In genomic region chr3:120567370-120568197, GRCh38 we compare ENCODE assay signal across 8 cellular contexts. TPM values are rescaled to one million over a fixed set of nuclear protein-coding genes. Genes with fewer than 3 reads are reported as not detected.
DNase-seq lines count a peak whose midpoint lies in the region; ATAC-seq and TF ChIP-seq lines count a peak whose summit lies in the region.

No MANE protein-coding gene starts in this region.

- CTCF ChIA-PET in WTC11 (lab: Charles Lee) = interaction anchor here (0.6 to 3.7 kb wide), 29 partner anchors 9 to 665 kb away, joined by 3 to 50 read pairs (median 5); partner anchors contain the start of genes GTF2E1, NDUFB4, RABL3 and STXBP5L

- 37 to 40% methylated on average over 8 of the region's 8 CpGs for WGBS in heart right ventricle, 2 donors

- POLR2A ChIA-PET in WTC11 (lab: Charles Lee) = interaction anchor here (0.6 to 1.2 kb wide), 3 partner anchors 28 to 1632 kb away, joined by 3 to 4 read pairs (median 3); partner anchors contain the start of gene NDUFB4

- ATAC-seq in GM18868 (IDR thresholded peaks at IDR 0.05; ENCODE audit: unreplicated experiment) = peak; percentile 72
- ATAC-seq in WTC11 = peak; percentile 85
- ATAC-seq in heart right ventricle = peak; percentile 53 to 87 (median 82)
- ATAC-seq in sciatic nerve = peak; percentile 87

- H3K36me3 ChIP-seq in heart right ventricle = no peaks in the 10 kb centered on the region

- peaks cover 21% of the 10 kb centered on the region for H3K9me3 Mint-ChIP-seq in WTC11

- peaks cover 3% of the 10 kb centered on the region; the same call in 1 of the 2 replicates for H3K27me3 Mint-ChIP-seq in WTC11 (ENCODE audit: low read depth)

- TF ChIP-seq CTCF in AG09319 (IDR thresholded peaks at IDR 0.05; ENCODE audit: low read depth, low read length) (peak; percentile 52), WTC11 (IDR thresholded peaks at IDR 0.05) (no peak), heart right ventricle (IDR thresholded peaks at IDR 0.05) (peak in 7 of 9 donors; percentile 10 to 61 (median 46))

- H3K4me1 ChIP-seq in heart right ventricle = peaks cover 0 to 23% (median 0%) of the 10 kb centered on the region in 9 donors

- H3K4me3 Mint-ChIP-seq in WTC11 = peak overlapping the region; percentile 47

- peaks cover 11% of the 10 kb centered on the region for H3K36me3 Mint-ChIP-seq in WTC11

- H3K27ac Mint-ChIP-seq in WTC11 = peak overlapping the region; percentile 92

- no peaks in the 10 kb centered on the region for H3K9me3 ChIP-seq in heart right ventricle

- peak overlapping the region in 7 of 10 donors; percentile 12 to 61 (median 52) for H3K27ac ChIP-seq in heart right ventricle

- intact Hi-C loops in heart right ventricle (cut with DNase I) (loop anchor here in 2 of 10 donors (2.0 to 5.0 kb wide), 2 partner anchors 175 to 227 kb away; partner anchors contain the start of genes GTF2E1 (in 1 of the 2) and RABL3 (in 1 of the 2)), sciatic nerve (cut with DNase I) (no loop called here)

- H3K27me3 ChIP-seq in heart right ventricle = no peaks in the 10 kb centered on the region

- H3K4me3 ChIP-seq in heart right ventricle = peak overlapping the region in 7 of 10 donors; percentile 10 to 39 (median 25)

- no peak for DNase-seq in AG09319 (ENCODE audit: extremely low read depth, low read depth)
- peak; percentile 60 for DNase-seq in NCI-H146 (lab: John Stamatoyannopoulos, UW)
- peak; percentile 24 for DNase-seq in WTC11 (ENCODE audit: low spot score)
- no peak for DNase-seq in heart right ventricle
- DNase-seq in sciatic nerve (ENCODE audit: low spot score) = no peak
- no peak for DNase-seq in activated CD8-positive, alpha-beta memory T cell treated with anti-CD3 and anti-CD28 coated beads, Interleukin-2, amount 50 U/mL, for 48 hours
- DNase-seq in mesenteric fat pad (ENCODE audit: low spot score) = no peak

- peaks cover 40% of the 10 kb centered on the region for H3K4me1 Mint-ChIP-seq in WTC11

TF ChIP-seq in WTC11, 78 proteins besides CTCF, POLR2A, EP300 and RAD21:
- no peak for TF ChIP-seq ZNF121 (CRISPR knock-in tag; IDR thresholded peaks at IDR 0.05)
- TF ChIP-seq PREB (CRISPR knock-in tag; IDR thresholded peaks at IDR 0.05; ENCODE audit: borderline replicate concordance) = no peak
- no peak for TF ChIP-seq ATF2 (CRISPR knock-in tag; IDR thresholded peaks at IDR 0.05; ENCODE audit: borderline replicate concordance, low read depth)
- TF ChIP-seq TEAD1 (CRISPR knock-in tag; IDR thresholded peaks at IDR 0.05) = no peak
- TF ChIP-seq SP1 (CRISPR knock-in tag; conservative IDR thresholded peaks at IDR 0.05) = no peak
- TF ChIP-seq NFYB (CRISPR knock-in tag; conservative IDR thresholded peaks at IDR 0.05; ENCODE audit: low read depth) = no peak
- TF ChIP-seq ATF1 (CRISPR knock-in tag; IDR thresholded peaks at IDR 0.05) = no peak
- TF ChIP-seq ESRRA (CRISPR knock-in tag; IDR thresholded peaks at IDR 0.05; ENCODE audit: borderline replicate concordance) = no peak
- TF ChIP-seq SOX15 (CRISPR knock-in tag; IDR thresholded peaks at IDR 0.05) = no peak
- TF ChIP-seq FOXK1 (CRISPR knock-in tag; IDR thresholded peaks at IDR 0.05) = no peak
- no peak for TF ChIP-seq CDX4 (CRISPR knock-in tag; IDR thresholded peaks at IDR 0.05; ENCODE audit: borderline replicate concordance)
- no peak for TF ChIP-seq NFATC4 (CRISPR knock-in tag; IDR thresholded peaks at IDR 0.05)
- no peak for TF ChIP-seq CREB1 (CRISPR knock-in tag; IDR thresholded peaks at IDR 0.05)
- TF ChIP-seq ZNF219 (CRISPR knock-in tag; IDR thresholded peaks at IDR 0.05; ENCODE audit: borderline replicate concordance) = no peak
- TF ChIP-seq NR3C1 (CRISPR knock-in tag; conservative IDR thresholded peaks at IDR 0.05; ENCODE audit: low read depth) = no peak
- no peak for TF ChIP-seq ZNF671 (CRISPR knock-in tag; IDR thresholded peaks at IDR 0.05)
- no peak for TF ChIP-seq AR (CRISPR knock-in tag; IDR thresholded peaks at IDR 0.05)
- no peak for TF ChIP-seq SMAD4 (CRISPR knock-in tag; IDR thresholded peaks at IDR 0.05)
- no peak for TF ChIP-seq FOXJ3 (CRISPR knock-in tag; IDR thresholded peaks at IDR 0.05; ENCODE audit: borderline replicate concordance)
- no peak for TF ChIP-seq NR2C2 (CRISPR knock-in tag; IDR thresholded peaks at IDR 0.05)

RNA-seq across cellular contexts. Expression of gene NDUFB4, which starts 28.6 kb away (rescaled TPM):
- total RNA-seq in WTC11 (2021) (174 to 237 TPM (median 223 TPM) in 3 replicates), heart right ventricle (100 to 1,000 TPM; 347 to 581 (median 535) TPM), sciatic nerve (84.7 TPM), mesenteric fat pad (122 TPM)
- polyA plus RNA-seq in heart right ventricle = 100 to 1,000 TPM; 527 to 567 TPM

Comparison
In these comparisons a context has a peak if more than half of its experiments do, and no peak if none do; other contexts are left out.
1. DNase-seq: peak in NCI-H146 (single experiment) and WTC11 (single experiment); none in AG09319 (single experiment), heart right ventricle (0 of 2), sciatic nerve (single experiment), activated CD8-positive, alpha-beta memory T cell treated with anti-CD3 and anti-CD28 coated beads, Interleukin-2, amount 50 U/mL, for 48 hours (single experiment) and mesenteric fat pad (single experiment).
2. Peak in every context shown above with its lines, with median percentiles within 50 percentile points of each other: ATAC-seq.